23 cellular contexts compared by ENCODE assay signal in the genomic region with DNA sequence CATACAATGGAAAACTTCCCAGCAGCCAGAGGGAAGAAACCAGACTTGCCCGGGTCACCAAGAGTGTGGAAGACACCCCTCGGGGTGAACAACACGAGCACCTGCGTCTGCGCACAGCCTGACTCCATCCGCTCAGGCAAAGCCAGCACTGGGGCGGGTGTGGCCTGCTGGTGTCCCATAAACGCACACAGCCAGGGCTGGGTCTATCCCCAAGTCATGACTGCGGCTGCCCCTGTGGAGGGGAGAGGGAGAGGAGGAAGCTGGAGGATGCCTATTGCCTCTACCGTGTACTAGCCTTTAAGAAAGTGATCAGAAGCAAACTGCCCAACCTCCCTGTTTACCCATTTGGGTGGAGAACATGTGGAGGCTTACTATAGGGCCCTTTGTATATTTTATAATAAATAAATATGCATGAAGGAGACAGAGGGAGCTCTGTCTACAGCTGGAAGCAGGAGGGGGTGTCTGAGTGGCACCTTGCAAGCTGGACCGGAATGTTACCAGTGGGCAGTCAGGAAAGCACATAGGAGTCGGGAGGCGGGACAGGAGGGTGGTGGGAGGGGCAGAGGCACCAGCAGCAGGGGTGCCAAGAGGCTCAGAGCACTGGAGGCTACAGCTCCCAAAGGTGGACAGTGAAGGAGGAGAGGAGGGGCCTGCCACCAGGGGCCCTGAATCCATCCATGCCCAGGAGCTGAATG.
"Had no signal": no experiment of that assay in that cellular context is flagged by ENCODE, and none has a peak within 500 bp of the region (broad histone marks: within the 10 kb centered on the region; RNA-seq: fewer than 3 reads in every experiment).

No MANE protein-coding gene starts in this region.

- H3K27me3 ChIP-seq: cardiac muscle cell, heart left ventricle, pancreas, upper lobe of right lung had no signal

- H3K9me3 ChIP-seq: heart left ventricle, left lung, mucosa of descending colon, pancreas, prostate gland, suprapubic skin, tibial artery, upper lobe of right lung had no signal

- H3K4me1 ChIP-seq: left lung, pancreas, prostate gland, suprapubic skin, tibial artery, upper lobe of right lung had no signal

- H3K4me3 ChIP-seq: cardiac muscle cell, left lung, mucosa of descending colon, pancreas, prostate gland, smooth muscle cell, suprapubic skin, tibial artery, upper lobe of right lung had no signal

- DNase-seq: activated CD4-positive, alpha-beta T cell treated with anti-CD3 and anti-CD28 coated beads for 36 hours; activated CD4-positive, CD25-positive, alpha-beta regulatory T cell; activated CD8-positive, alpha-beta memory T cell treated with anti-CD3 and anti-CD28 coated beads, Interleukin-2, amount 10 ng/mL, durations not matched to agents 7 days and 5 days; activated CD8-positive, alpha-beta T cell treated with anti-CD3 and anti-CD28 coated beads, Interleukin-2, amount 10 ng/mL, durations not matched to agents 7 days and 5 days; activated effector memory CD4-positive, alpha-beta T cell treated with Interleukin-2 at 50 U/mL for 16 hours; activated naive CD4-positive, alpha-beta T cell treated with Interleukin-2 at 50 U/mL for 16 hours; activated T-cell treated with anti-CD3 and anti-CD28 coated beads for 4 hours; cortex of kidney; retina; stimulated activated CD4-positive, alpha-beta T cell treated with anti-CD3 and anti-CD28 coated beads, Interleukin-2, amount 100 ng/mL, for 24 hours; stimulated activated naive CD4-positive, alpha-beta T cell; T-helper 1 cell; tibial artery; upper lobe of right lung had no signal

- H3K36me3 ChIP-seq: cardiac muscle cell, heart left ventricle, left lung, pancreas, prostate gland, suprapubic skin, tibial artery, upper lobe of right lung had no signal

- ATAC-seq: activated CD4-positive, alpha-beta T cell treated with anti-CD3 and anti-CD28 coated beads for 36 hours; activated CD8-positive, alpha-beta memory T cell treated with anti-CD3 and anti-CD28 coated beads, Interleukin-2, amount 10 ng/mL, durations not matched to agents 7 days and 5 days; activated CD8-positive, alpha-beta T cell treated with anti-CD3 and anti-CD28 coated beads, Interleukin-2, amount 10 ng/mL, durations not matched to agents 7 days and 5 days; mucosa of descending colon; natural killer cell treated with Interleukin-12 subunit alpha and Interleukin-12 subunit beta and Interleukin-15 and Interleukin-18, amount 100 ng/mL, for 72 hours; pancreas; upper lobe of right lung had no signal

- H3K27ac ChIP-seq: left lung, pancreas, prostate gland, suprapubic skin, tibial artery, upper lobe of right lung had no signal

- H3K4me2 ChIP-seq: smooth muscle cell had no signal
